In the genomic region with DNA sequence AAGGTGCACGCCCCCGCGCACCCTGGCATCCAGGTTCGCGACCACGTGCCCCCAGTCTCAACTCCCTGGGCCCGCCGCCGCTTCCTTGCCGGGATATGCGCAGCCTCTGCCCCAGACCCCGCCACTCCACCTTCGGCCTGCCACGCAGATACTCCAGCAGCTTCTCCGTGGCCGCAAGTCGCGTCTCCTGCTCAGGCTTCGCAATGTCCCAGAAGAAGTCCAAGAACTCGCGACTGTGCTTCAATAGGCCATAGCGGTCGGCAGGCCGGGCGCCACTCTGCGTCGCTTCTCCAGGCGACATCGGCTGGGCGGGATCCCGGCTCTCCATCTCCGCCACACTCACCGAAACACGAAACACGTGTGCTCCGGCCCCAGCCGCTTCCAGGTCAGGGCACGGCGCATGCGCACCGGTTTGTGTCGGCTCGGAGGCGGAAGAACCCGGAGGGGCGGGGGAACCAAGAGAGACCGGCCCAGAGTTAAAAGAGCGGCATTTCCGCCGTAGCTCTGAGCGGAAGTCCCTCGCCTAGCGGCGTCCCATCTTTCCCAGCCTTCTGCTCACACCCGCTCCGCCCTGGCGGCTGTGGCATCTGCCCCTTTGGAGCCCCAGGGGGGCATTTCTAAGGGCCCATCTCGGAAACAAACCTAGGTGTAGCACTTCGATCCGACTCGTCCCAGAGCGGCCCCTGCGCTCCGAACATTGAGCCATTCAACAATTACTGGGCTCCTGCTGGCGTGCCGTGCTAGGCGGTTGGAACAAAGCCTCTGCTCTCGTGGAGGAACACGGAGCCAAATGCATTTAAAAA, we compare ENCODE assay signal across 8 cellular contexts. TPM values are rescaled to one million over a fixed set of nuclear protein-coding genes. Genes with fewer than 3 reads are reported as not detected.
DNase-seq lines count a peak whose midpoint lies in the region; ATAC-seq and TF ChIP-seq lines count a peak whose summit lies in the region.

A gene with protein sequence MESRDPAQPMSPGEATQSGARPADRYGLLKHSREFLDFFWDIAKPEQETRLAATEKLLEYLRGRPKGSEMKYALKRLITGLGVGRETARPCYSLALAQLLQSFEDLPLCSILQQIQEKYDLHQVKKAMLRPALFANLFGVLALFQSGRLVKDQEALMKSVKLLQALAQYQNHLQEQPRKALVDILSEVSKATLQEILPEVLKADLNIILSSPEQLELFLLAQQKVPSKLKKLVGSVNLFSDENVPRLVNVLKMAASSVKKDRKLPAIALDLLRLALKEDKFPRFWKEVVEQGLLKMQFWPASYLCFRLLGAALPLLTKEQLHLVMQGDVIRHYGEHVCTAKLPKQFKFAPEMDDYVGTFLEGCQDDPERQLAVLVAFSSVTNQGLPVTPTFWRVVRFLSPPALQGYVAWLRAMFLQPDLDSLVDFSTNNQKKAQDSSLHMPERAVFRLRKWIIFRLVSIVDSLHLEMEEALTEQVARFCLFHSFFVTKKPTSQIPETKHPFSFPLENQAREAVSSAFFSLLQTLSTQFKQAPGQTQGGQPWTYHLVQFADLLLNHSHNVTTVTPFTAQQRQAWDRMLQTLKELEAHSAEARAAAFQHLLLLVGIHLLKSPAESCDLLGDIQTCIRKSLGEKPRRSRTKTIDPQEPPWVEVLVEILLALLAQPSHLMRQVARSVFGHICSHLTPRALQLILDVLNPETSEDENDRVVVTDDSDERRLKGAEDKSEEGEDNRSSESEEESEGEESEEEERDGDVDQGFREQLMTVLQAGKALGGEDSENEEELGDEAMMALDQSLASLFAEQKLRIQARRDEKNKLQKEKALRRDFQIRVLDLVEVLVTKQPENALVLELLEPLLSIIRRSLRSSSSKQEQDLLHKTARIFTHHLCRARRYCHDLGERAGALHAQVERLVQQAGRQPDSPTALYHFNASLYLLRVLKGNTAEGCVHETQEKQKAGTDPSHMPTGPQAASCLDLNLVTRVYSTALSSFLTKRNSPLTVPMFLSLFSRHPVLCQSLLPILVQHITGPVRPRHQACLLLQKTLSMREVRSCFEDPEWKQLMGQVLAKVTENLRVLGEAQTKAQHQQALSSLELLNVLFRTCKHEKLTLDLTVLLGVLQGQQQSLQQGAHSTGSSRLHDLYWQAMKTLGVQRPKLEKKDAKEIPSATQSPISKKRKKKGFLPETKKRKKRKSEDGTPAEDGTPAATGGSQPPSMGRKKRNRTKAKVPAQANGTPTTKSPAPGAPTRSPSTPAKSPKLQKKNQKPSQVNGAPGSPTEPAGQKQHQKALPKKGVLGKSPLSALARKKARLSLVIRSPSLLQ (N-terminal part only) (minus strand): TSS at position 388 of the 803 bp plus-strand sequence. CDS start 60 bp downstream, at position 328.

- no peaks in the 10 kb centered on the region for H3K27me3 ChIP-seq in esophagus (ENCODE audit: control insufficient read depth in 1 of 2, insufficient read depth in 2 of 2, low read length in 2 of 2)
- H3K27me3 ChIP-seq in mucosa of stomach (ENCODE audit: control insufficient read depth, insufficient read depth, low read length) = no peaks in the 10 kb centered on the region

- peak within 1 kb of the TSS; percentile 92 for H3K27ac Mint-ChIP-seq in activated T-cell treated with anti-CD3 and anti-CD28 coated beads, Interleukin-2, amount 50 U/mL, for 24 hours

- peak within 1 kb of the TSS; percentile 80 to 85 for H3K27ac ChIP-seq in esophagus (ENCODE audit: low read depth in 2 of 2, low read length in 1 of 2)

- peaks cover 14 to 42% of the 10 kb centered on the region in 2 donors for H3K36me3 ChIP-seq in esophagus (ENCODE audit: control insufficient read depth in 2 of 2, insufficient read depth in 2 of 2, low read length in 1 of 2)
- peaks cover 4% of the 10 kb centered on the region for H3K36me3 ChIP-seq in mucosa of stomach (ENCODE audit: control insufficient read depth, insufficient read depth, low read length)

- H3K36me3 Mint-ChIP-seq in activated T-cell treated with anti-CD3 and anti-CD28 coated beads, Interleukin-2, amount 50 U/mL, for 24 hours (ENCODE audit: low read depth) = peaks cover 51% of the 10 kb centered on the region

- ATAC-seq in GM21619 (IDR thresholded peaks at IDR 0.05; ENCODE audit: unreplicated experiment) = peak; percentile 76

- peaks cover 27% of the 10 kb centered on the region for H3K4me1 Mint-ChIP-seq in activated T-cell treated with anti-CD3 and anti-CD28 coated beads, Interleukin-2, amount 50 U/mL, for 24 hours (ENCODE audit: low read depth)

- in situ Hi-C loops in KBM-7 (cut with MboI; ENCODE audit: low pct_unique_long_range_greater_than_20kb, low sequenced_read_pairs) = no loop called here

- H3K4me1 ChIP-seq in esophagus (ENCODE audit: control insufficient read depth in 2 of 2, insufficient read depth in 2 of 2, low read length in 1 of 2) = peaks cover 7 to 23% of the 10 kb centered on the region in 2 donors
- peaks cover 31% of the 10 kb centered on the region for H3K4me1 ChIP-seq in mucosa of stomach (ENCODE audit: control insufficient read depth, insufficient read depth, low read length)

- H3K4me3 ChIP-seq in esophagus (ENCODE audit: low read depth in 1 of 2, low read length in 2 of 2) = peak within 1 kb of the TSS; percentile 78 to 87
- H3K4me3 ChIP-seq in mucosa of stomach (ENCODE audit: low read length) = peak within 1 kb of the TSS; percentile 79

- H3K4me3 Mint-ChIP-seq in activated T-cell treated with anti-CD3 and anti-CD28 coated beads, Interleukin-2, amount 50 U/mL, for 24 hours = peak within 1 kb of the TSS; percentile 97

- peak within 1 kb of the TSS; percentile 81 for H3K9ac ChIP-seq in mucosa of stomach (ENCODE audit: low read length)

- no peaks in the 10 kb centered on the region for H3K9me3 ChIP-seq in esophagus (ENCODE audit: control insufficient read depth in 2 of 2, insufficient read depth in 1 of 2, low read depth in 1 of 2, low read length in 1 of 2)
- H3K9me3 ChIP-seq in mucosa of stomach (ENCODE audit: control insufficient read depth, low read length) = no peaks in the 10 kb centered on the region

- DNase-seq in DMS53 (lab: John Stamatoyannopoulos, UW) (peak; percentile 97), KBM-7 (peak; percentile 96)
- DNase-seq in activated T-cell treated with anti-CD3 and anti-CD28 coated beads, Interleukin-2, amount 50 U/mL, for 24 hours = peak; percentile 97
- DNase-seq in stimulated activated CD8-positive, alpha-beta memory T cell treated with anti-CD3 and anti-CD28 coated beads, Interleukin-7, amount 100 ng/mL, for 1 hour (ENCODE audit: low read depth in 2 of 2) = peak; percentile 94 to 97

- 1% methylated on average over 69 of the region's 69 CpGs for WGBS in esophagus, 2 donors

- H3K27me3 Mint-ChIP-seq in activated T-cell treated with anti-CD3 and anti-CD28 coated beads, Interleukin-2, amount 50 U/mL, for 24 hours = no peaks in the 10 kb centered on the region

- H3K9me3 Mint-ChIP-seq in activated T-cell treated with anti-CD3 and anti-CD28 coated beads, Interleukin-2, amount 50 U/mL, for 24 hours = no peaks in the 10 kb centered on the region

TF ChIP-seq in PFSK-1, 5 proteins besides CTCF, POLR2A, EP300 and RAD21:
- TF ChIP-seq TAF1 (IDR thresholded peaks at IDR 0.05; ENCODE audit: borderline replicate concordance, insufficient read depth, low read length) (peak; percentile 59; the same call in 1 of the 2 replicates), FOXP2 (optimal IDR thresholded peaks at IDR 0.05; ENCODE audit: borderline replicate concordance, extremely low read depth, extremely low read length, insufficient read depth) (peak; percentile 11), SIN3A (IDR thresholded peaks at IDR 0.05; ENCODE audit: borderline replicate concordance, insufficient read depth, low read length) (no peak; the same call in 1 of the 2 replicates), POLR2AphosphoS5 (IDR thresholded peaks at IDR 0.05; ENCODE audit: low read depth, low read length) (peak; percentile 92)
- TF ChIP-seq, protein P1, sequence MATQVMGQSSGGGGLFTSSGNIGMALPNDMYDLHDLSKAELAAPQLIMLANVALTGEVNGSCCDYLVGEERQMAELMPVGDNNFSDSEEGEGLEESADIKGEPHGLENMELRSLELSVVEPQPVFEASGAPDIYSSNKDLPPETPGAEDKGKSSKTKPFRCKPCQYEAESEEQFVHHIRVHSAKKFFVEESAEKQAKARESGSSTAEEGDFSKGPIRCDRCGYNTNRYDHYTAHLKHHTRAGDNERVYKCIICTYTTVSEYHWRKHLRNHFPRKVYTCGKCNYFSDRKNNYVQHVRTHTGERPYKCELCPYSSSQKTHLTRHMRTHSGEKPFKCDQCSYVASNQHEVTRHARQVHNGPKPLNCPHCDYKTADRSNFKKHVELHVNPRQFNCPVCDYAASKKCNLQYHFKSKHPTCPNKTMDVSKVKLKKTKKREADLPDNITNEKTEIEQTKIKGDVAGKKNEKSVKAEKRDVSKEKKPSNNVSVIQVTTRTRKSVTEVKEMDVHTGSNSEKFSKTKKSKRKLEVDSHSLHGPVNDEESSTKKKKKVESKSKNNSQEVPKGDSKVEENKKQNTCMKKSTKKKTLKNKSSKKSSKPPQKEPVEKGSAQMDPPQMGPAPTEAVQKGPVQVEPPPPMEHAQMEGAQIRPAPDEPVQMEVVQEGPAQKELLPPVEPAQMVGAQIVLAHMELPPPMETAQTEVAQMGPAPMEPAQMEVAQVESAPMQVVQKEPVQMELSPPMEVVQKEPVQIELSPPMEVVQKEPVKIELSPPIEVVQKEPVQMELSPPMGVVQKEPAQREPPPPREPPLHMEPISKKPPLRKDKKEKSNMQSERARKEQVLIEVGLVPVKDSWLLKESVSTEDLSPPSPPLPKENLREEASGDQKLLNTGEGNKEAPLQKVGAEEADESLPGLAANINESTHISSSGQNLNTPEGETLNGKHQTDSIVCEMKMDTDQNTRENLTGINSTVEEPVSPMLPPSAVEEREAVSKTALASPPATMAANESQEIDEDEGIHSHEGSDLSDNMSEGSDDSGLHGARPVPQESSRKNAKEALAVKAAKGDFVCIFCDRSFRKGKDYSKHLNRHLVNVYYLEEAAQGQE (IDR thresholded peaks at IDR 0.05; ENCODE audit: insufficient read depth in 1 of 2, low read depth in 2 of 2, low read length in 2 of 2) = no peak

RNA-seq across cellular contexts. Expression of the gene that starts here (rescaled TPM):
- 324 TPM for polyA plus RNA-seq in PFSK-1 (2012; ENCODE audit: insufficient read length, low read depth)
- 10 to 100 TPM; 32.6 to 44.8 TPM for polyA plus RNA-seq in esophagus

Comparison
In these comparisons a context has a peak if more than half of its experiments do, and no peak if none do; other contexts are left out.
1. Peak in every context shown above with its lines: DNase-seq, ATAC-seq, H3K4me3 ChIP-seq and H3K27ac ChIP-seq.